In genomic region chr10:34539533-34540315, GRCh38 we compare ENCODE assay signal across 11 cellular contexts.
DNase-seq lines count a peak whose midpoint lies in the region; ATAC-seq, FAIRE-seq and TF ChIP-seq lines count a peak whose summit lies in the region.
"Had no signal": no experiment of that assay in that cellular context is flagged by ENCODE, and none has a peak within 500 bp of the region (broad histone marks: within the 10 kb centered on the region; RNA-seq: fewer than 3 reads in every experiment).

No MANE protein-coding gene starts in this region.

- 45% methylated on average over 13 of the region's 13 CpGs for WGBS in HepG2 (ENCODE audit: low lambda C conversion rate)

- no peak for TF ChIP-seq POLR2A in HepG2 (IDR thresholded peaks at IDR 0.05; ENCODE audit: insufficient read depth in 1 of 2, low read depth in 2 of 2, low read length in 2 of 2)

- CTCF ChIA-PET in HepG2 (lab: Yijun Ruan, JAX; ENCODE audit: low intra/inter-chr PET ratio, low total read pairs) = no interaction called here

- ATAC-seq in GM21723 (IDR thresholded peaks at IDR 0.05; ENCODE audit: unreplicated experiment) = peak; percentile 66
- peak; percentile 23 for ATAC-seq in activated T-helper 17 cell treated with anti-CD3 and anti-CD28 coated beads, Interleukin-2, amount 50 U/mL, for 72 hours (replicated peaks)
- ATAC-seq in HepG2 = peak; percentile 96
- ATAC-seq: activated CD8-positive, alpha-beta T cell treated with anti-CD3 and anti-CD28 coated beads for 36 hours had no signal

- FAIRE-seq in HepG2 (lab: Jason Lieb, UNC) = peak; percentile 66

- H3K79me2 ChIP-seq in HepG2 (ENCODE audit: insufficient read depth, low read length) = peaks cover 15% of the 10 kb centered on the region

- H3K9ac ChIP-seq in HepG2 (ENCODE audit: insufficient read depth, low read depth, low read length) = peak overlapping the region; percentile 50; the same call in 1 of the 2 replicates

- intact Hi-C loops in HepG2 (cut with micrococcal nuclease; ENCODE audit: unreplicated experiment) = no loop called here

- H3K36me3 Mint-ChIP-seq in activated T-helper 17 cell treated with anti-CD3 and anti-CD28 coated beads, Interleukin-2, amount 50 U/mL, for 72 hours (ENCODE audit: low read depth) = no peaks in the 10 kb centered on the region

- no peaks in the 10 kb centered on the region for H3K9me3 Mint-ChIP-seq in activated T-helper 17 cell treated with anti-CD3 and anti-CD28 coated beads, Interleukin-2, amount 50 U/mL, for 72 hours
- H3K9me3 Mint-ChIP-seq: activated CD8-positive, alpha-beta T cell treated with anti-CD3 and anti-CD28 coated beads for 36 hours had no signal

- POLR2A ChIA-PET in HepG2 (lab: Yijun Ruan, JAX) = no interaction called here

- H3K9me3 ChIP-seq in HepG2 (ENCODE audit: low read length) = no peaks in the 10 kb centered on the region

- no peak for TF ChIP-seq CTCF in HepG2 (CRISPR knock-in tag; IDR thresholded peaks at IDR 0.05)

- peaks cover 4% of the 10 kb centered on the region for H3K27me3 Mint-ChIP-seq in activated T-helper 17 cell treated with anti-CD3 and anti-CD28 coated beads, Interleukin-2, amount 50 U/mL, for 72 hours
- H3K27me3 Mint-ChIP-seq: activated CD8-positive, alpha-beta T cell treated with anti-CD3 and anti-CD28 coated beads for 36 hours had no signal

- H3K4me1 ChIP-seq in HepG2 (ENCODE audit: insufficient read depth, low read length) = peaks cover 27% of the 10 kb centered on the region

- peak overlapping the region in 2 of 3 experiments; percentile 37 to 61; a peak in 3 of 6 replicates for H3K4me3 ChIP-seq in HepG2 (replicated peaks in 1 of 3; ENCODE audit: insufficient read depth in 1 of 3, low read depth in 2 of 3, low read length in 3 of 3)

- peak overlapping the region; percentile 63 for H3K27ac ChIP-seq in HepG2 (ENCODE audit: extremely low read length, insufficient read depth, low read length)

- peak; percentile 46 for DNase-seq in AG08395 (ENCODE audit: low spot score)
- peak; percentile 73 for DNase-seq in HepG2 (ENCODE audit: low spot score)
- DNase-seq in C1 segment of cervical spinal cord (lab: John Stamatoyannopoulos, UW) = no peak
- no peak for DNase-seq in KBM-7
- no peak for DNase-seq in NCI-H1105 (lab: John Stamatoyannopoulos, UW)
- DNase-seq in NCI-H1417 treated with DMSO at 0.1 percent for 48 hours (lab: John Stamatoyannopoulos, UW) = no peak
- DNase-seq: activated CD8-positive, alpha-beta T cell treated with anti-CD3 and anti-CD28 coated beads for 36 hours; Calu3; NCI-H510A treated with DMSO at 0.1 percent for 48 hours had no signal

- no peaks in the 10 kb centered on the region for H3K36me3 ChIP-seq in HepG2 (replicated peaks in 1 of 2; ENCODE audit: control insufficient read depth in 1 of 2, insufficient read depth in 2 of 2, low read length in 2 of 2)

- in situ Hi-C loops in HepG2 (cut with HindIII; ENCODE audit: extremely low pct_ligation_motif_present, low pct_unique_long_range_greater_than_20kb) (no loop called here), KBM-7 (cut with MboI; ENCODE audit: low pct_unique_long_range_greater_than_20kb, low sequenced_read_pairs) (no loop called here)

- peaks cover 4% of the 10 kb centered on the region for H3K4me1 Mint-ChIP-seq in activated T-helper 17 cell treated with anti-CD3 and anti-CD28 coated beads, Interleukin-2, amount 50 U/mL, for 72 hours

- TF ChIP-seq EP300 in HepG2 (IDR thresholded peaks at IDR 0.05; ENCODE audit: low read depth in 2 of 2, low read length in 2 of 2) (no peak), HepG2 (CRISPR knock-in tag; IDR thresholded peaks at IDR 0.05; ENCODE audit: borderline replicate concordance) (no peak)

- peaks cover 9% of the 10 kb centered on the region; the same call in 1 of the 2 replicates for H4K20me1 ChIP-seq in HepG2 (ENCODE audit: insufficient read depth, low read length)

- no TSS peak for BruUV-seq in HepG2 (replicated peaks; lab: Mats Ljungman, UMichigan)

- no peak for TF ChIP-seq RAD21 in HepG2 (CRISPR knock-in tag; IDR thresholded peaks at IDR 0.05)

- no peak overlapping the region for H3K4me3 Mint-ChIP-seq in activated T-helper 17 cell treated with anti-CD3 and anti-CD28 coated beads, Interleukin-2, amount 50 U/mL, for 72 hours
- H3K4me3 Mint-ChIP-seq: activated CD8-positive, alpha-beta T cell treated with anti-CD3 and anti-CD28 coated beads for 36 hours had no signal

- no peak overlapping the region for H2AFZ ChIP-seq in HepG2 (ENCODE audit: low read length)

- H3K27ac Mint-ChIP-seq in activated T-helper 17 cell treated with anti-CD3 and anti-CD28 coated beads, Interleukin-2, amount 50 U/mL, for 72 hours = no peak overlapping the region
- H3K27ac Mint-ChIP-seq: activated CD8-positive, alpha-beta T cell treated with anti-CD3 and anti-CD28 coated beads for 36 hours had no signal

- H3K27me3 ChIP-seq in HepG2 (ENCODE audit: control insufficient read depth in 1 of 2, insufficient read depth in 2 of 2, low read length in 2 of 2) = no peaks in the 10 kb centered on the region

- H3K4me2 ChIP-seq in HepG2 (ENCODE audit: low read depth, low read length) = peak overlapping the region; percentile 67

TF ChIP-seq in HepG2, 621 proteins besides CTCF, POLR2A, EP300 and RAD21:
- TF ChIP-seq ELF3 (CRISPR knock-in tag; IDR thresholded peaks at IDR 0.05) = no peak
- peak; percentile 32; the same call in 1 of the 2 replicates for TF ChIP-seq ZMYM4 (CRISPR knock-in tag; IDR thresholded peaks at IDR 0.05)
- TF ChIP-seq CEBPB (IDR thresholded peaks at IDR 0.05; ENCODE audit: borderline replicate concordance, low read depth, low read length) = peak; percentile 78
- no peak for TF ChIP-seq SMARCC2 (IDR thresholded peaks at IDR 0.05)
- TF ChIP-seq ZKSCAN1 (IDR thresholded peaks at IDR 0.05; ENCODE audit: low read length) = peak; percentile 77
- TF ChIP-seq HOMEZ (CRISPR knock-in tag; IDR thresholded peaks at IDR 0.05; ENCODE audit: low read depth) = peak; percentile 89; the same call in 1 of the 2 replicates
- TF ChIP-seq, protein P1, sequence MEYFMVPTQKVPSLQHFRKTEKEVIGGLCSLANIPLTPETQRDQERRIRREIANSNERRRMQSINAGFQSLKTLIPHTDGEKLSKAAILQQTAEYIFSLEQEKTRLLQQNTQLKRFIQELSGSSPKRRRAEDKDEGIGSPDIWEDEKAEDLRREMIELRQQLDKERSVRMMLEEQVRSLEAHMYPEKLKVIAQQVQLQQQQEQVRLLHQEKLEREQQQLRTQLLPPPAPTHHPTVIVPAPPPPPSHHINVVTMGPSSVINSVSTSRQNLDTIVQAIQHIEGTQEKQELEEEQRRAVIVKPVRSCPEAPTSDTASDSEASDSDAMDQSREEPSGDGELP (IDR thresholded peaks at IDR 0.05; ENCODE audit: borderline replicate concordance, low read depth) = peak; percentile 63; the same call in 1 of the 2 replicates
- TF ChIP-seq THRA (CRISPR knock-in tag; IDR thresholded peaks at IDR 0.05; ENCODE audit: borderline replicate concordance) = no peak
- 0 out of 2 replicates have a peak, but pooled peaks have one; percentile 20 for TF ChIP-seq POGZ (CRISPR knock-in tag; IDR thresholded peaks at IDR 0.05)
- TF ChIP-seq CEBPG (CRISPR knock-in tag; IDR thresholded peaks at IDR 0.05) = peak; percentile 53
- no peak for TF ChIP-seq CREB1 (IDR thresholded peaks at IDR 0.05)
- no peak for TF ChIP-seq CREB1 (CRISPR knock-in tag; IDR thresholded peaks at IDR 0.05)
- no peak for TF ChIP-seq ZNF30 (CRISPR knock-in tag; IDR thresholded peaks at IDR 0.05)
- TF ChIP-seq ZFP91 (CRISPR knock-in tag; IDR thresholded peaks at IDR 0.05; ENCODE audit: borderline replicate concordance) = peak; percentile 48
- TF ChIP-seq SALL1 (CRISPR knock-in tag; IDR thresholded peaks at IDR 0.05) = peak; percentile 22; the same call in 1 of the 2 replicates
- no peak for TF ChIP-seq TAF15 (IDR thresholded peaks at IDR 0.05; ENCODE audit: low read depth, low read length, poor library complexity, severe bottlenecking)
- TF ChIP-seq SAP130 (CRISPR knock-in tag; IDR thresholded peaks at IDR 0.05; ENCODE audit: low read depth) = peak; percentile 23; the same call in 1 of the 2 replicates
- TF ChIP-seq NRL (CRISPR knock-in tag; IDR thresholded peaks at IDR 0.05; ENCODE audit: borderline replicate concordance) = no peak

Comparison
In these comparisons a context has a peak if more than half of its experiments do, and no peak if none do; other contexts are left out.
1. DNase-seq: peak in AG08395 (single experiment) and HepG2 (single experiment); none in C1 segment of cervical spinal cord (0 of 14), KBM-7 (single experiment), NCI-H1105 (single experiment) and NCI-H1417 treated with DMSO at 0.1 percent for 48 hours (single experiment).
2. ATAC-seq: peak in every context shown above with its lines; median percentile 96 in HepG2; 66 in GM21723; 23 in activated T-helper 17 cell treated with anti-CD3 and anti-CD28 coated beads, Interleukin-2, amount 50 U/mL, for 72 hours.